Comparison of ENCODE assay signal across 18 cellular contexts in genomic region chr17:49572226-49572625, GRCh38. TPM values are rescaled to one million over a fixed set of nuclear protein-coding genes. Genes with fewer than 3 reads are reported as not detected.
"Had no signal": no experiment of that assay in that cellular context is flagged by ENCODE, and none has a peak within 500 bp of the region (broad histone marks: within the 10 kb centered on the region; RNA-seq: fewer than 3 reads in every experiment).

No MANE protein-coding gene starts in this region.

- ATAC-seq: activated CD8-positive, alpha-beta T cell treated with anti-CD3 and anti-CD28 coated beads, Interleukin-2, amount 10 ng/mL, durations not matched to agents 7 days and 5 days; left ventricle myocardium superior; naive thymus-derived CD8-positive, alpha-beta T cell had no signal

- H3K36me3 ChIP-seq: brain microvascular endothelial cell, stomach had no signal

- H3K36me3 Mint-ChIP-seq: activated naive CD8-positive, alpha-beta T cell had no signal

- H3K4me3 ChIP-seq: hepatocyte, stomach had no signal

- H3K27ac ChIP-seq: brain microvascular endothelial cell, hepatocyte had no signal

- H3K9me3 Mint-ChIP-seq: activated CD4-positive, alpha-beta T cell treated with anti-CD3 and anti-CD28 coated beads, Interleukin-2, amount 10 ng/mL, durations not matched to agents 24 days and 14 days; naive thymus-derived CD8-positive, alpha-beta T cell had no signal

- H3K27ac Mint-ChIP-seq: activated CD4-positive, alpha-beta T cell treated with anti-CD3 and anti-CD28 coated beads, Interleukin-2, amount 10 ng/mL, durations not matched to agents 24 days and 14 days; activated CD8-positive, alpha-beta T cell treated with anti-CD3 and anti-CD28 coated beads, Interleukin-2, amount 10 ng/mL, durations not matched to agents 7 days and 5 days; activated naive CD8-positive, alpha-beta T cell had no signal

- DNase-seq: activated CD4-positive, alpha-beta T cell treated with anti-CD3 and anti-CD28 coated beads, Interleukin-2, amount 10 ng/mL, durations not matched to agents 24 days and 14 days; activated CD4-positive, CD25-positive, alpha-beta regulatory T cell; activated CD8-positive, alpha-beta memory T cell treated with anti-CD3 and anti-CD28 coated beads, Interleukin-2, amount 50 U/mL, for 4 hours; activated CD8-positive, alpha-beta T cell treated with anti-CD3 and anti-CD28 coated beads, Interleukin-2, amount 10 ng/mL, durations not matched to agents 7 days and 5 days; activated gamma-delta T cell treated with Interleukin-2 at 50 U/mL for 16 hours; activated T-cell treated with anti-CD3 and anti-CD28 coated beads, Interleukin-2, amount 50 U/mL, for 48 hours; amygdala; brain microvascular endothelial cell; erythroblast; left ventricle myocardium superior; mesenchymal stem cell; naive thymus-derived CD8-positive, alpha-beta T cell; stimulated activated CD4-positive, alpha-beta T cell treated with anti-CD3 and anti-CD28 coated beads, Interleukin-12 subunit alpha, Interleukin-12 subunit beta, amount 100 ng/mL, for 4 hours; stimulated activated CD4-positive, alpha-beta T cell treated with anti-CD3 and anti-CD28 coated beads, Interleukin-2, amount 100 ng/mL, for 24 hours; stomach had no signal

- H3K4me3 Mint-ChIP-seq: activated CD4-positive, alpha-beta T cell treated with anti-CD3 and anti-CD28 coated beads, Interleukin-2, amount 10 ng/mL, durations not matched to agents 24 days and 14 days; activated CD8-positive, alpha-beta T cell treated with anti-CD3 and anti-CD28 coated beads, Interleukin-2, amount 10 ng/mL, durations not matched to agents 7 days and 5 days; activated naive CD8-positive, alpha-beta T cell had no signal

- H3K9me3 ChIP-seq: stomach had no signal

RNA-seq across cellular contexts. Expression of gene NXPH3, which starts 3.4 kb away (rescaled TPM):
- total RNA-seq: activated CD4-positive, alpha-beta T cell treated with anti-CD3 and anti-CD28 coated beads, Interleukin-2, amount 10 ng/mL, durations not matched to agents 24 days and 14 days; activated CD8-positive, alpha-beta T cell treated with anti-CD3 and anti-CD28 coated beads, Interleukin-2, amount 10 ng/mL, durations not matched to agents 7 days and 5 days; kidney epithelial cell; naive thymus-derived CD8-positive, alpha-beta T cell had no signal
- polyA plus RNA-seq: naive thymus-derived CD8-positive, alpha-beta T cell had no signal
